8 cellular contexts compared by ENCODE assay signal in genomic region chr17:41965694-41966375, GRCh38. TPM values are rescaled to one million over a fixed set of nuclear protein-coding genes. Genes with fewer than 3 reads are reported as not detected.
DNase-seq lines count a peak whose midpoint lies in the region; ATAC-seq, FAIRE-seq and TF ChIP-seq lines count a peak whose summit lies in the region.

No MANE protein-coding gene starts in this region.

- H3K27ac ChIP-seq in WERI-Rb-1: peak overlapping the region; percentile 88

- FAIRE-seq in bronchial epithelial cell (lab: Jason Lieb, UNC): peak; percentile 93

- DNase-seq in 8988T (peak; percentile 58), NCI-H146 treated with DMSO at 0.1 percent for 48 hours (lab: John Stamatoyannopoulos, UW; ENCODE audit: unreplicated experiment) (peak; percentile 95), WERI-Rb-1 (peak; percentile 97), bronchial epithelial cell (ENCODE audit: low read depth) (peak; percentile 94), kidney glomerular epithelial cell (lab: John Stamatoyannopoulos, UW) (peak; percentile 71), DMS114 treated with DMSO at 0.1 percent for 48 hours (lab: John Stamatoyannopoulos, UW; ENCODE audit: unreplicated experiment) (no peak)
- DNase-seq in stimulated activated CD4-positive, alpha-beta T cell treated with anti-CD3 and anti-CD28 coated beads, Interleukin-4, amount 100 ng/mL, for 1 hour: peak; percentile 62

- H3K9me3 ChIP-seq in WERI-Rb-1 (ENCODE audit: severe bottlenecking): no peaks in the 10 kb centered on the region

- H3K27me3 ChIP-seq in WERI-Rb-1 (ENCODE audit: insufficient read depth, low read depth, severe bottlenecking) (no peaks in the 10 kb centered on the region), bronchial epithelial cell (ENCODE audit: control insufficient read depth, insufficient read depth, low read length) (no peaks in the 10 kb centered on the region)

- TF ChIP-seq CTCF in WERI-Rb-1 (IDR thresholded peaks at IDR 0.05; ENCODE audit: low read depth, low read length) (no peak), bronchial epithelial cell (IDR thresholded peaks at IDR 0.05; ENCODE audit: insufficient read depth, low read length, severe bottlenecking) (no peak)

- ATAC-seq in GM19351 (IDR thresholded peaks at IDR 0.05; ENCODE audit: unreplicated experiment): peak; percentile 47

- H3K36me3 ChIP-seq in WERI-Rb-1 (peaks cover 38% of the 10 kb centered on the region), bronchial epithelial cell (ENCODE audit: control insufficient read depth, insufficient read depth, low read length) (peaks cover 1% of the 10 kb centered on the region)

- H3K4me3 ChIP-seq in WERI-Rb-1 (ENCODE audit: low read depth, low read length): peak overlapping the region; percentile 90
- H3K4me3 ChIP-seq in bronchial epithelial cell (ENCODE audit: low read depth, low read length): peak overlapping the region; percentile 76

RNA-seq across cellular contexts. Expression of gene CNP, which starts 0.8 kb away (rescaled TPM):
- total RNA-seq in bronchial epithelial cell: 16.3 and 32.4 TPM in 2 replicates

RNA-seq across cellular contexts. Expression of gene ODAD4, which starts 35.4 kb away (rescaled TPM):
- total RNA-seq in bronchial epithelial cell: 0.13 and 0.26 TPM in 2 replicates

RNA-seq across cellular contexts. Expression of gene ACLY, which starts 47.1 kb away (rescaled TPM):
- 78.5 and 121 TPM in 2 replicates for total RNA-seq in bronchial epithelial cell

RNA-seq across cellular contexts. Expression of gene DNAJC7, which starts 51.4 kb away (rescaled TPM):
- 47.7 and 77.2 TPM in 2 replicates for total RNA-seq in bronchial epithelial cell

RNA-seq across cellular contexts. Expression of gene NKIRAS2, which starts 54.1 kb away (rescaled TPM):
- total RNA-seq in bronchial epithelial cell: 13.7 and 31.1 TPM in 2 replicates
